In genomic region chr9:5976668-5977397, GRCh38 we compare ENCODE assay signal across 9 cellular contexts. TPM values are rescaled to one million over a fixed set of nuclear protein-coding genes. Genes with fewer than 3 reads are reported as not detected.
DNase-seq lines count a peak whose midpoint lies in the region; ATAC-seq and TF ChIP-seq lines count a peak whose summit lies in the region.
"Had no signal": no experiment of that assay in that cellular context is flagged by ENCODE, and none has a peak within 500 bp of the region (broad histone marks: within the 10 kb centered on the region; RNA-seq: fewer than 3 reads in every experiment).

No MANE protein-coding gene starts in this region.

- H3K27ac Mint-ChIP-seq in activated CD8-positive, alpha-beta memory T cell treated with anti-CD3 and anti-CD28 coated beads, Interleukin-2, amount 10 ng/mL, durations not matched to agents 7 days and 5 days: peak overlapping the region; percentile 41
- peak overlapping the region; percentile 10 for H3K27ac Mint-ChIP-seq in dendritic cell treated with granulocyte-macrophage colony-stimulating factor and Interleukin-4, amounts not matched to agents 40 ng/mL and 50 ng/mL, for 4 days

- peaks cover 26% of the 10 kb centered on the region for H3K36me3 Mint-ChIP-seq in activated CD8-positive, alpha-beta memory T cell treated with anti-CD3 and anti-CD28 coated beads, Interleukin-2, amount 10 ng/mL, durations not matched to agents 7 days and 5 days
- peaks cover 64% of the 10 kb centered on the region for H3K36me3 Mint-ChIP-seq in dendritic cell treated with granulocyte-macrophage colony-stimulating factor and Interleukin-4, amounts not matched to agents 40 ng/mL and 50 ng/mL, for 4 days (ENCODE audit: low read depth)

- no peak overlapping the region for H3K4me3 ChIP-seq in spleen
- no peak overlapping the region for H3K4me3 ChIP-seq in ascending aorta
- H3K4me3 ChIP-seq in esophagus squamous epithelium: no peak overlapping the region

- H3K4me1 Mint-ChIP-seq in activated CD8-positive, alpha-beta memory T cell treated with anti-CD3 and anti-CD28 coated beads, Interleukin-2, amount 10 ng/mL, durations not matched to agents 7 days and 5 days: peaks cover 20% of the 10 kb centered on the region
- peaks cover 9% of the 10 kb centered on the region for H3K4me1 Mint-ChIP-seq in dendritic cell treated with granulocyte-macrophage colony-stimulating factor and Interleukin-4, amounts not matched to agents 40 ng/mL and 50 ng/mL, for 4 days (ENCODE audit: low read depth)

- H3K27me3 ChIP-seq in spleen (replicated peaks in 1 of 7): no peaks in the 10 kb centered on the region
- no peaks in the 10 kb centered on the region for H3K27me3 ChIP-seq in ascending aorta
- no peaks in the 10 kb centered on the region for H3K27me3 ChIP-seq in esophagus squamous epithelium

- no peak for DNase-seq in activated CD8-positive, alpha-beta memory T cell treated with anti-CD3 and anti-CD28 coated beads, Interleukin-2, amount 10 ng/mL, durations not matched to agents 7 days and 5 days
- no peak for DNase-seq in activated CD8-positive, alpha-beta memory T cell treated with anti-CD3 and anti-CD28 coated beads for 24 hours
- no peak for DNase-seq in spleen
- no peak for DNase-seq in NCI-H82 treated with DMSO at 0.1 percent for 48 hours (lab: John Stamatoyannopoulos, UW; ENCODE audit: unreplicated experiment)
- DNase-seq in ascending aorta (ENCODE audit: low spot score in 2 of 2): no peak
- no peak for DNase-seq in esophagus squamous epithelium (lab: John Stamatoyannopoulos, UW)
- DNase-seq: NCI-H510A had no signal

- CTCF ChIA-PET in activated CD8-positive, alpha-beta memory T cell treated with anti-CD3 and anti-CD28 coated beads, Interleukin-2, amount 10 ng/mL, durations not matched to agents 7 days and 5 days (lab: Charles Lee): interaction anchor here (1.0 to 1.5 kb wide), 3 partner anchors 30 to 394 kb away, joined by 3 to 4 read pairs (median 3); no protein-coding TSS in a partner anchor

- H3K36me3 ChIP-seq in spleen: peaks cover 0 to 48% (median 9%) of the 10 kb centered on the region in 6 donors
- H3K36me3 ChIP-seq in ascending aorta: peaks cover 0 to 5% of the 10 kb centered on the region in 2 donors
- H3K36me3 ChIP-seq in esophagus squamous epithelium: peaks cover 0 to 25% (median 5%) of the 10 kb centered on the region in 3 donors

- no peak overlapping the region for H3K4me3 Mint-ChIP-seq in activated CD8-positive, alpha-beta memory T cell treated with anti-CD3 and anti-CD28 coated beads, Interleukin-2, amount 10 ng/mL, durations not matched to agents 7 days and 5 days
- H3K4me3 Mint-ChIP-seq in dendritic cell treated with granulocyte-macrophage colony-stimulating factor and Interleukin-4, amounts not matched to agents 40 ng/mL and 50 ng/mL, for 4 days: no peak overlapping the region

- TF ChIP-seq CTCF in spleen (IDR thresholded peaks at IDR 0.05 in 8 of 11, conservative IDR thresholded peaks at IDR 0.05 in 3 of 11) (no peak), ascending aorta (IDR thresholded peaks at IDR 0.05) (no peak), esophagus squamous epithelium (IDR thresholded peaks at IDR 0.05) (no peak)

- H3K27ac ChIP-seq in spleen (peak overlapping the region in 7 of 8 donors; percentile 11 to 72 (median 59)), ascending aorta (peak overlapping the region in 1 of 2 donors; percentile 31), esophagus squamous epithelium (peak overlapping the region in 2 of 4 donors; percentile 23 to 27)

- intact Hi-C loops in dendritic cell treated with granulocyte-macrophage colony-stimulating factor and Interleukin-4, amounts not matched to agents 40 ng/mL and 50 ng/mL, for 4 days (cut with micrococcal nuclease): no loop called here
- intact Hi-C loops in spleen (cut with DNase I; ENCODE audit: low total_unique reads) (no loop called here), ascending aorta (cut with DNase I) (no loop called here), esophagus squamous epithelium (cut with DNase I) (no loop called here)

- ATAC-seq in activated CD8-positive, alpha-beta memory T cell treated with anti-CD3 and anti-CD28 coated beads, Interleukin-2, amount 10 ng/mL, durations not matched to agents 7 days and 5 days: peak; percentile 30
- ATAC-seq in HG03432 (IDR thresholded peaks at IDR 0.05; ENCODE audit: unreplicated experiment): peak; percentile 80

- no peaks in the 10 kb centered on the region for H3K27me3 Mint-ChIP-seq in activated CD8-positive, alpha-beta memory T cell treated with anti-CD3 and anti-CD28 coated beads, Interleukin-2, amount 10 ng/mL, durations not matched to agents 7 days and 5 days
- H3K27me3 Mint-ChIP-seq in dendritic cell treated with granulocyte-macrophage colony-stimulating factor and Interleukin-4, amounts not matched to agents 40 ng/mL and 50 ng/mL, for 4 days: no peaks in the 10 kb centered on the region

- no peaks in the 10 kb centered on the region for H3K9me3 Mint-ChIP-seq in activated CD8-positive, alpha-beta memory T cell treated with anti-CD3 and anti-CD28 coated beads, Interleukin-2, amount 10 ng/mL, durations not matched to agents 7 days and 5 days (ENCODE audit: low read depth)
- no peaks in the 10 kb centered on the region for H3K9me3 Mint-ChIP-seq in dendritic cell treated with granulocyte-macrophage colony-stimulating factor and Interleukin-4, amounts not matched to agents 40 ng/mL and 50 ng/mL, for 4 days

- TF ChIP-seq POLR2A in spleen (IDR thresholded peaks at IDR 0.05): no peak
- no peak for TF ChIP-seq POLR2A in esophagus squamous epithelium (IDR thresholded peaks at IDR 0.05)

- H3K9me3 ChIP-seq in spleen: no peaks in the 10 kb centered on the region
- no peaks in the 10 kb centered on the region for H3K9me3 ChIP-seq in ascending aorta
- no peaks in the 10 kb centered on the region for H3K9me3 ChIP-seq in esophagus squamous epithelium

- peaks cover 8 to 23% (median 12%) of the 10 kb centered on the region in 6 donors for H3K4me1 ChIP-seq in spleen
- H3K4me1 ChIP-seq in ascending aorta: peaks cover 0 to 12% of the 10 kb centered on the region in 2 donors
- H3K4me1 ChIP-seq in esophagus squamous epithelium: peaks cover 0 to 30% (median 6%) of the 10 kb centered on the region in 3 donors

- WGBS in spleen, 5 donors: 63 to 77% (median 71%) methylated on average over 2 of the region's 2 CpGs
- WGBS in esophagus squamous epithelium, 2 donors: 71 to 76% methylated on average over 2 of the region's 2 CpGs

RNA-seq across cellular contexts. Expression of gene RANBP6, which starts 38.6 kb away (rescaled TPM):
- total RNA-seq in activated CD8-positive, alpha-beta memory T cell treated with anti-CD3 and anti-CD28 coated beads, Interleukin-2, amount 10 ng/mL, durations not matched to agents 7 days and 5 days: 10 to 100 TPM; 18.8 to 24.0 TPM
- total RNA-seq in spleen: 10 to 100 TPM; 15.2 to 22.3 (median 18.6) TPM
- 10 to 100 TPM; 12.3 to 14.7 (median 12.7) TPM for polyA plus RNA-seq in spleen
- 8.3 TPM for total RNA-seq in ascending aorta
- total RNA-seq in esophagus squamous epithelium: 10 to 100 TPM in 2 of 4 donors, 1 to 10 TPM in 2; 5.9 to 17.7 (median 10.9) TPM
